9 cellular contexts compared by ENCODE assay signal in the genomic region with DNA sequence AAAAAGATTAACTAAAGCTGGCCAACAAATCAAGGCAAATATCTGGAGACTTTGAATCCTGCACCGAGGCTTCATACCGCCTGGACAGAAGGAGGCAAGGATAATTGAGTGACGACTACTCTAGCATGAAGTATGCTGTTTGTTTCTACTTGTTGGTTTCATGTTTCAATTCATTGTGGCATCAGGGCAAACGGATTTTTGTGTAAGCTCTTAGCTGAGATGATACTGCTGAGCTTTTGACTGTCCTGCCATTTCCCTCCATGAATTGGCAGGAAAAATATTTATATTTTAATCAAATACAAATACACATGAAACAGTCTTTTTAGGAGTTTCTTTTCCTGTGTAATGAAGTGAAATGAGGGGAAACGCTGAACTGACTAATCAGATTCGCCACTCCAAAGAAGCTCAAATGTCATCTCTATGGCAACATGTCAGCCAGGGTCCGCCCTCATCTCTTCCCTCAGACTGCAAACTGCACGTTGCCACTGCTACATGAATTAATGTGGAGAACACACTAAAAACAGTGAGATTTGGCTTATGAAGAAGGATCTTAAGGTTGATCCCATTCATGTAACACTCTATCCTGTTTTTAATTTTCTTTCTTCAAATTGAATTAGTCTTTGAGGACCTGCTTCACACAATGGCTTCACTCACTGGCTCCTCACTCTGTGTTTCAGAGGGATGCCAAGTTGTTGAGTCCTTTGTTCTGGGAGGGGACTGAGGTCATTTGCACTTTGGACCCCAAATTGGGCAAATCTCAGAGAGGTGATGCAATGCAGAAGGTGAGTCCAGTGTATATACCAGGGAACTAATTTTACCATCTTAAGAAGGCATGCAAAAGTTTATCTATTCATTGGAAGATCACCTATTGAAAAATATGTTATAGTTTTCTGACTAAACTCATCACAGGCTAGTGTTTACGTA.
DNase-seq lines count a peak whose midpoint lies in the region; ATAC-seq and FAIRE-seq lines count a peak whose summit lies in the region.
"Had no signal": no experiment of that assay in that cellular context is flagged by ENCODE, and none has a peak within 500 bp of the region (broad histone marks: within the 10 kb centered on the region; RNA-seq: fewer than 3 reads in every experiment).

No MANE protein-coding gene starts in this region.

- no peak overlapping the region for H3K4me3 Mint-ChIP-seq in T-helper 2 cell treated with Interferon-gamma antibody and Interleukin-4, amounts not matched to agents 5 μg/mL and 100 μg/mL, for 36 hours
- no peak overlapping the region for H3K4me3 Mint-ChIP-seq in stimulated activated effector memory CD8-positive, alpha-beta T cell treated with anti-CD3 and anti-CD28 coated beads, Interleukin-12 subunit alpha, Interleukin-12 subunit beta, amount 100 ng/mL, for 72 hours

- ATAC-seq in stimulated activated effector memory CD8-positive, alpha-beta T cell treated with anti-CD3 and anti-CD28 coated beads, Interleukin-12 subunit alpha, Interleukin-12 subunit beta, amount 100 ng/mL, for 72 hours = no peak
- ATAC-seq in GM19328 (IDR thresholded peaks at IDR 0.05; ENCODE audit: unreplicated experiment) = no peak

- no peaks in the 10 kb centered on the region for H3K4me1 Mint-ChIP-seq in T-helper 2 cell treated with Interferon-gamma antibody and Interleukin-4, amounts not matched to agents 5 μg/mL and 100 μg/mL, for 36 hours (ENCODE audit: low read depth)
- no peaks in the 10 kb centered on the region for H3K4me1 Mint-ChIP-seq in stimulated activated effector memory CD8-positive, alpha-beta T cell treated with anti-CD3 and anti-CD28 coated beads, Interleukin-12 subunit alpha, Interleukin-12 subunit beta, amount 100 ng/mL, for 72 hours

- no peaks in the 10 kb centered on the region for H3K27me3 Mint-ChIP-seq in T-helper 2 cell treated with Interferon-gamma antibody and Interleukin-4, amounts not matched to agents 5 μg/mL and 100 μg/mL, for 36 hours (ENCODE audit: low read depth)

- DNase-seq in AG08396 (ENCODE audit: low spot score) (peak; percentile 15), NCI-H1092 treated with DMSO at 0.1 percent for 48 hours (lab: John Stamatoyannopoulos, UW) (peak; percentile 95), SW480 (ENCODE audit: low spot score) (peak; percentile 8)
- no peak for DNase-seq in T-helper 2 cell treated with Interferon-gamma antibody and Interleukin-4, amounts not matched to agents 5 μg/mL and 100 μg/mL, for 36 hours (ENCODE audit: low spot score)
- no peak for DNase-seq in stimulated activated effector memory CD8-positive, alpha-beta T cell treated with anti-CD3 and anti-CD28 coated beads, Interleukin-12 subunit alpha, Interleukin-12 subunit beta, amount 100 ng/mL, for 72 hours (ENCODE audit: low spot score in 2 of 2)
- DNase-seq in activated CD4-positive, alpha-beta T cell treated with anti-CD3 and anti-CD28 coated beads, Interleukin-2, amount 50 U/mL, for 1 hour = no peak
- DNase-seq: colonic mucosa had no signal

- no peaks in the 10 kb centered on the region for H3K36me3 Mint-ChIP-seq in T-helper 2 cell treated with Interferon-gamma antibody and Interleukin-4, amounts not matched to agents 5 μg/mL and 100 μg/mL, for 36 hours (ENCODE audit: low read depth)
- H3K36me3 Mint-ChIP-seq in stimulated activated effector memory CD8-positive, alpha-beta T cell treated with anti-CD3 and anti-CD28 coated beads, Interleukin-12 subunit alpha, Interleukin-12 subunit beta, amount 100 ng/mL, for 72 hours = no peaks in the 10 kb centered on the region

- peak; percentile 94 for FAIRE-seq in islet of Langerhans (lab: Jason Lieb, UNC)

- no peaks in the 10 kb centered on the region for H3K9me3 Mint-ChIP-seq in T-helper 2 cell treated with Interferon-gamma antibody and Interleukin-4, amounts not matched to agents 5 μg/mL and 100 μg/mL, for 36 hours
- no peaks in the 10 kb centered on the region for H3K9me3 Mint-ChIP-seq in stimulated activated effector memory CD8-positive, alpha-beta T cell treated with anti-CD3 and anti-CD28 coated beads, Interleukin-12 subunit alpha, Interleukin-12 subunit beta, amount 100 ng/mL, for 72 hours

- H3K27ac Mint-ChIP-seq in T-helper 2 cell treated with Interferon-gamma antibody and Interleukin-4, amounts not matched to agents 5 μg/mL and 100 μg/mL, for 36 hours = no peak overlapping the region
- H3K27ac Mint-ChIP-seq in stimulated activated effector memory CD8-positive, alpha-beta T cell treated with anti-CD3 and anti-CD28 coated beads, Interleukin-12 subunit alpha, Interleukin-12 subunit beta, amount 100 ng/mL, for 72 hours = no peak overlapping the region

Comparison
In these comparisons a context has a peak if more than half of its experiments do, and no peak if none do; other contexts are left out.
1. DNase-seq: peak in AG08396 (single experiment), NCI-H1092 treated with DMSO at 0.1 percent for 48 hours (single experiment) and SW480 (single experiment); none in T-helper 2 cell treated with Interferon-gamma antibody and Interleukin-4, amounts not matched to agents 5 μg/mL and 100 μg/mL, for 36 hours (single experiment), stimulated activated effector memory CD8-positive, alpha-beta T cell treated with anti-CD3 and anti-CD28 coated beads, Interleukin-12 subunit alpha, Interleukin-12 subunit beta, amount 100 ng/mL, for 72 hours (0 of 2) and activated CD4-positive, alpha-beta T cell treated with anti-CD3 and anti-CD28 coated beads, Interleukin-2, amount 50 U/mL, for 1 hour (single experiment).